Comparison of ENCODE assay signal across 13 cellular contexts in genomic region chrX:46683023-46683422, GRCh38.
DNase-seq lines count a peak whose midpoint lies in the region; ATAC-seq and TF ChIP-seq lines count a peak whose summit lies in the region.
"Had no signal": no experiment of that assay in that cellular context is flagged by ENCODE, and none has a peak within 500 bp of the region (broad histone marks: within the 10 kb centered on the region; RNA-seq: fewer than 3 reads in every experiment).

No MANE protein-coding gene starts in this region.

- H3K36me3 ChIP-seq in mammary epithelial cell (ENCODE audit: insufficient read depth, low read length) (no peaks in the 10 kb centered on the region), breast epithelium (no peaks in the 10 kb centered on the region), gastrocnemius medialis (no peaks in the 10 kb centered on the region)

- TF ChIP-seq POLR2A in breast epithelium (IDR thresholded peaks at IDR 0.05) (no peak), gastrocnemius medialis (IDR thresholded peaks at IDR 0.05) (no peak)

- CTCF ChIA-PET in mammary epithelial cell (lab: Charles Lee; ENCODE audit: low non-redundant PET), result interaction anchor here (0.6 to 0.7 kb wide), 2 partner anchors 22 to 41 kb away, joined by 3 to 4 read pairs; no protein-coding TSS in a partner anchor

- peak in 1 of 2 donors; percentile 11 for TF ChIP-seq CTCF in mammary epithelial cell (conservative IDR thresholded peaks at IDR 0.05 in 1 of 2, IDR thresholded peaks at IDR 0.05 in 1 of 2; ENCODE audit: extremely low read depth in 1 of 2, insufficient read depth in 1 of 2, low read depth in 1 of 2, low read length in 2 of 2)
- no peak for TF ChIP-seq CTCF in breast epithelium (IDR thresholded peaks at IDR 0.05)
- TF ChIP-seq CTCF in choroid plexus epithelial cell (conservative IDR thresholded peaks at IDR 0.05; ENCODE audit: low read depth, low read length), result peak; percentile 21
- no peak for TF ChIP-seq CTCF in nephron progenitor cell (IDR thresholded peaks at IDR 0.05)
- TF ChIP-seq CTCF in gastrocnemius medialis (IDR thresholded peaks at IDR 0.05 in 4 of 5, conservative IDR thresholded peaks at IDR 0.05 in 1 of 5), result no peak

- peaks cover 2% of the 10 kb centered on the region for H3K27me3 ChIP-seq in mammary epithelial cell (ENCODE audit: insufficient read depth, low read length)
- H3K27me3 ChIP-seq in breast epithelium, result peaks cover 0 to 34% of the 10 kb centered on the region in 2 donors
- no peaks in the 10 kb centered on the region for H3K27me3 ChIP-seq in gastrocnemius medialis

- H3K79me2 ChIP-seq in mammary epithelial cell (ENCODE audit: insufficient read depth, low read length), result peaks cover 11% of the 10 kb centered on the region

- H3K36me3 Mint-ChIP-seq in stimulated activated naive B cell treated with anti-CD40 and anti-IgM and Interleukin-4, amounts not matched to agents 10 μg/mL and 1 μg/mL and 100 μg/mL, for 72 hours, result peaks cover 8 to 25% of the 10 kb centered on the region in 2 donors
- H3K36me3 Mint-ChIP-seq in nephron progenitor cell (ENCODE audit: low read depth), result no peaks in the 10 kb centered on the region

- H3K4me3 ChIP-seq in mammary epithelial cell (replicated peaks in 1 of 3; ENCODE audit: insufficient read depth in 1 of 3, low read depth in 2 of 3, low read length in 3 of 3) (no peak overlapping the region), breast epithelium (no peak overlapping the region), choroid plexus epithelial cell (ENCODE audit: low read depth, low read length) (no peak overlapping the region), gastrocnemius medialis (no peak overlapping the region)

- no peaks in the 10 kb centered on the region for H3K27me3 Mint-ChIP-seq in stimulated activated naive B cell treated with anti-CD40 and anti-IgM and Interleukin-4, amounts not matched to agents 10 μg/mL and 1 μg/mL and 100 μg/mL, for 72 hours
- H3K27me3 Mint-ChIP-seq in nephron progenitor cell (ENCODE audit: low read depth, poor library complexity), result no peaks in the 10 kb centered on the region
- H3K27me3 Mint-ChIP-seq: central memory CD8-positive, alpha-beta T cell had no signal

- dilution Hi-C loops in mammary epithelial cell (cut with HindIII; ENCODE audit: low sequenced_read_pairs), result no loop called here

- peak overlapping the region; percentile 25 for H3K4me2 ChIP-seq in mammary epithelial cell (ENCODE audit: insufficient read depth, low read depth, low read length)

- H3K4me3 Mint-ChIP-seq in stimulated activated naive B cell treated with anti-CD40 and anti-IgM and Interleukin-4, amounts not matched to agents 10 μg/mL and 1 μg/mL and 100 μg/mL, for 72 hours, result no peak overlapping the region
- H3K4me3 Mint-ChIP-seq in nephron progenitor cell, result no peak overlapping the region
- H3K4me3 Mint-ChIP-seq: central memory CD8-positive, alpha-beta T cell had no signal

- no peak overlapping the region for H3K9ac ChIP-seq in mammary epithelial cell (ENCODE audit: insufficient read depth, low read length)

- no peak overlapping the region for H3K27ac ChIP-seq in mammary epithelial cell (ENCODE audit: insufficient read depth, low read depth, low read length)
- no peak overlapping the region for H3K27ac ChIP-seq in breast epithelium
- no peak overlapping the region for H3K27ac ChIP-seq in gastrocnemius medialis

- intact Hi-C loops in mammary epithelial cell (cut with micrococcal nuclease) (no loop called here), breast epithelium (cut with DNase I; ENCODE audit: low total_unique reads) (no loop called here), gastrocnemius medialis (cut with DNase I; ENCODE audit: low total_unique reads) (no loop called here)

- H3K4me1 ChIP-seq in mammary epithelial cell (ENCODE audit: insufficient read depth, low read length), result peaks cover 10% of the 10 kb centered on the region
- no peaks in the 10 kb centered on the region for H3K4me1 ChIP-seq in breast epithelium
- H3K4me1 ChIP-seq in gastrocnemius medialis, result no peaks in the 10 kb centered on the region

- peak overlapping the region; percentile 81 for H3K27ac Mint-ChIP-seq in stimulated activated naive B cell treated with anti-CD40 and anti-IgM and Interleukin-4, amounts not matched to agents 10 μg/mL and 1 μg/mL and 100 μg/mL, for 72 hours
- no peak overlapping the region for H3K27ac Mint-ChIP-seq in nephron progenitor cell

- peak; percentile 55 to 75 for ATAC-seq in stimulated activated naive B cell treated with anti-CD40 and anti-IgM and Interleukin-4, amounts not matched to agents 10 μg/mL and 1 μg/mL and 100 μg/mL, for 72 hours (replicated peaks)
- no peak for ATAC-seq in gastrocnemius medialis

- H3K9me3 Mint-ChIP-seq in stimulated activated naive B cell treated with anti-CD40 and anti-IgM and Interleukin-4, amounts not matched to agents 10 μg/mL and 1 μg/mL and 100 μg/mL, for 72 hours, result no peaks in the 10 kb centered on the region
- peaks cover 32% of the 10 kb centered on the region for H3K9me3 Mint-ChIP-seq in nephron progenitor cell
- H3K9me3 Mint-ChIP-seq: central memory CD8-positive, alpha-beta T cell had no signal

- H3K9me3 ChIP-seq in mammary epithelial cell (replicated peaks; ENCODE audit: insufficient read depth, low read length) (no peaks in the 10 kb centered on the region), breast epithelium (no peaks in the 10 kb centered on the region), gastrocnemius medialis (no peaks in the 10 kb centered on the region)

- H3K4me1 Mint-ChIP-seq in stimulated activated naive B cell treated with anti-CD40 and anti-IgM and Interleukin-4, amounts not matched to agents 10 μg/mL and 1 μg/mL and 100 μg/mL, for 72 hours, result peaks cover 38 to 50% of the 10 kb centered on the region in 2 donors
- H3K4me1 Mint-ChIP-seq in nephron progenitor cell, result no peaks in the 10 kb centered on the region
- H3K4me1 Mint-ChIP-seq: central memory CD8-positive, alpha-beta T cell had no signal

- in situ Hi-C loops in mammary epithelial cell (cut with MboI; ENCODE audit: low sequenced_read_pairs in 2 of 2), result no loop called here
- in situ Hi-C loops in gastrocnemius medialis (cut with MboI; ENCODE audit: low sequenced_read_pairs in 4 of 4), result loop anchor here in 1 of 4 donors (10.0 kb wide), 1 partner anchor 128 kb away; no protein-coding TSS in a partner anchor

- no TSS peak for BruUV-seq in mammary epithelial cell (replicated peaks; lab: Mats Ljungman, UMichigan)

- DNase-seq in mammary epithelial cell (peak; percentile 39), breast epithelium (ENCODE audit: low spot score in 2 of 2) (no peak), M059J (ENCODE audit: low read depth) (peak; percentile 10), choroid plexus epithelial cell (ENCODE audit: low read depth) (peak; percentile 36), nephron progenitor cell (no peak), NCI-H2029 treated with DMSO at 0.1 percent for 48 hours (lab: John Stamatoyannopoulos, UW) (no peak), gastrocnemius medialis (no peak)
- DNase-seq in stimulated activated naive B cell treated with anti-CD40 and anti-IgM and Interleukin-4, amounts not matched to agents 10 μg/mL and 1 μg/mL and 100 μg/mL, for 72 hours, result no peak
- DNase-seq: activated naive CD4-positive, alpha-beta T cell treated with anti-CD3 and anti-CD28 coated beads, Interleukin-2, amount 50 U/mL, for 16 hours; glutamatergic neuron; MV-4-11; NCI-H2171 treated with DMSO at 0.1 percent for 48 hours had no signal

- no peak overlapping the region for H2AFZ ChIP-seq in mammary epithelial cell (ENCODE audit: low read depth, low read length)

- WGBS in mammary epithelial cell (ENCODE audit: low coverage, missing lambda C conversion rate), result no CpG with 5 or more reads among the region's 1 CpG

- no peaks in the 10 kb centered on the region for H4K20me1 ChIP-seq in mammary epithelial cell (ENCODE audit: insufficient read depth, low read length)

Comparison
In these comparisons a context has a peak if more than half of its experiments do, and no peak if none do; other contexts are left out.
1. DNase-seq: peak in mammary epithelial cell (single experiment), M059J (single experiment) and choroid plexus epithelial cell (single experiment); none in breast epithelium (0 of 2), stimulated activated naive B cell treated with anti-CD40 and anti-IgM and Interleukin-4, amounts not matched to agents 10 μg/mL and 1 μg/mL and 100 μg/mL, for 72 hours (single experiment), nephron progenitor cell (single experiment), NCI-H2029 treated with DMSO at 0.1 percent for 48 hours (single experiment) and gastrocnemius medialis (0 of 2).
2. ATAC-seq: peak in stimulated activated naive B cell treated with anti-CD40 and anti-IgM and Interleukin-4, amounts not matched to agents 10 μg/mL and 1 μg/mL and 100 μg/mL, for 72 hours (2 of 2); none in gastrocnemius medialis (0 of 2).